Comparison of ENCODE assay signal across 8 cellular contexts in genomic region chr3:129628169-129628522, GRCh38. TPM values are rescaled to one million over a fixed set of nuclear protein-coding genes. Genes with fewer than 3 reads are reported as not detected.
DNase-seq lines count a peak whose midpoint lies in the region; ATAC-seq and TF ChIP-seq lines count a peak whose summit lies in the region.

No MANE protein-coding gene starts in this region.

- H3K79me2 ChIP-seq in PC-9 (ENCODE audit: low read depth): peaks cover 6% of the 10 kb centered on the region

- peak overlapping the region; percentile 98 for H3K4me2 ChIP-seq in BLaER1
- H3K4me2 ChIP-seq in PC-9: peak overlapping the region; percentile 100

- H3K4me3 Mint-ChIP-seq in neural crest cell: peak overlapping the region; percentile 84

- no peak for ATAC-seq in GM18861 (IDR thresholded peaks at IDR 0.05; ENCODE audit: unreplicated experiment)

- H3K27ac ChIP-seq in BLaER1 (no peak overlapping the region), PC-9 (peak overlapping the region; percentile 96), epithelial cell of prostate (peak overlapping the region; percentile 94)

- H3K4me1 ChIP-seq in BLaER1: peaks cover 34% of the 10 kb centered on the region
- H3K4me1 ChIP-seq in PC-9 (replicated peaks; ENCODE audit: insufficient read depth): peaks cover 27% of the 10 kb centered on the region

- CTCF ChIA-PET in PC-9 (lab: Charles Lee): interaction anchor here (0.6 to 3.6 kb wide), 6 partner anchors 35 to 306 kb away, joined by 3 to 24 read pairs (median 5); no protein-coding TSS in a partner anchor

- intact Hi-C loops in PC-9 (cut with micrococcal nuclease; ENCODE audit: unreplicated experiment): loop anchor here (1.0 to 5.0 kb wide), 4 partner anchors 197 to 374 kb away; no protein-coding TSS in a partner anchor

- peak overlapping the region; percentile 41; the same call in 1 of the 2 replicates for H2AFZ ChIP-seq in PC-9

- H3K4me3 ChIP-seq in BLaER1 (peak overlapping the region; percentile 77; the same call in 1 of the 2 replicates), PC-9 (peak overlapping the region; percentile 99)

- H3K9me3 Mint-ChIP-seq in neural crest cell: no peaks in the 10 kb centered on the region

- no peak overlapping the region for H3K27ac Mint-ChIP-seq in neural crest cell (ENCODE audit: unreplicated experiment)

- peaks cover 28% of the 10 kb centered on the region for H3F3A ChIP-seq in PC-9 (ENCODE audit: insufficient read depth, low read depth)

- no peak; the same call in 1 of the 2 replicates for TF ChIP-seq CTCF in PC-9 (conservative IDR thresholded peaks at IDR 0.05)
- TF ChIP-seq CTCF in neural crest cell (conservative IDR thresholded peaks at IDR 0.05): no peak

- BruUV-seq in PC-9 (replicated peaks; lab: Mats Ljungman, UMichigan): no TSS peak

- DNase-seq in PC-9 (no peak), epithelial cell of prostate (ENCODE audit: low read depth, low spot score) (no peak), neural crest cell (ENCODE audit: low read depth, low spot score) (no peak), GM19238 (ENCODE audit: insufficient read length, low spot score) (no peak), ecto neural progenitor cell (ENCODE audit: low spot score) (no peak), germinal center (ENCODE audit: low spot score) (no peak)

- no peaks in the 10 kb centered on the region for H3K9me2 ChIP-seq in PC-9 (ENCODE audit: insufficient read depth)

- POLR2A ChIA-PET in PC-9 (lab: Charles Lee; ENCODE audit: unreplicated experiment): interaction anchor here (0.5 to 1.4 kb wide), 4 partner anchors 36 to 1398 kb away, joined by 3 to 9 read pairs (median 4); partner anchors contain the start of genes ASTE1 and NEK11

- H3K4me1 Mint-ChIP-seq in neural crest cell: peaks cover 46% of the 10 kb centered on the region

- H3K27me3 Mint-ChIP-seq in neural crest cell (ENCODE audit: low read depth): no peaks in the 10 kb centered on the region

- no peaks in the 10 kb centered on the region for H3K36me3 ChIP-seq in BLaER1
- no peaks in the 10 kb centered on the region for H3K36me3 ChIP-seq in PC-9 (ENCODE audit: low read depth)

- H4K20me1 ChIP-seq in BLaER1 (no peaks in the 10 kb centered on the region), PC-9 (ENCODE audit: insufficient read depth) (no peaks in the 10 kb centered on the region)

- H3K27me3 ChIP-seq in BLaER1 (no peaks in the 10 kb centered on the region), PC-9 (ENCODE audit: insufficient read depth, low read depth) (no peaks in the 10 kb centered on the region)

- no peaks in the 10 kb centered on the region for H3K9me3 ChIP-seq in BLaER1
- no peaks in the 10 kb centered on the region for H3K9me3 ChIP-seq in PC-9 (ENCODE audit: insufficient read depth, low read depth)

- no peak overlapping the region; the same call in 1 of the 2 replicates for H3K9ac ChIP-seq in BLaER1

- H3K36me3 Mint-ChIP-seq in neural crest cell (ENCODE audit: low read depth): no peaks in the 10 kb centered on the region

RNA-seq across cellular contexts. Expression of gene PLXND1, which starts 21.7 kb away (rescaled TPM):
- total RNA-seq in PC-9 (2021): 44.4 and 50.4 TPM in 2 replicates
- total RNA-seq in neural crest cell: 39.4 and 44.3 TPM in 2 replicates
